Comparison of ENCODE assay signal across 15 cellular contexts in genomic region chr10:46548781-46549090, GRCh38. TPM values are rescaled to one million over a fixed set of nuclear protein-coding genes. Genes with fewer than 3 reads are reported as not detected.
"Had no signal": no experiment of that assay in that cellular context is flagged by ENCODE, and none has a peak within 500 bp of the region (broad histone marks: within the 10 kb centered on the region; RNA-seq: fewer than 3 reads in every experiment).

No MANE protein-coding gene starts in this region.

- ATAC-seq: gastrocnemius medialis, heart left ventricle, left colon had no signal

- DNase-seq: activated CD4-positive, CD25-positive, alpha-beta regulatory T cell; activated naive CD4-positive, alpha-beta T cell; midbrain; naive B cell; retina; T-helper 2 cell had no signal

- H3K4me3 ChIP-seq: dorsolateral prefrontal cortex, gastrocnemius medialis, heart left ventricle, SJSA1, thoracic aorta had no signal

- H3K36me3 ChIP-seq: gastrocnemius medialis, heart left ventricle, neutrophil, thoracic aorta had no signal

- H3K9me3 ChIP-seq: gastrocnemius medialis, heart left ventricle, neutrophil, SJSA1, thoracic aorta had no signal

- H3K27me3 ChIP-seq: SJSA1 had no signal

- H3K4me1 ChIP-seq: gastrocnemius medialis, heart left ventricle had no signal

- H3K27ac ChIP-seq: dorsolateral prefrontal cortex, gastrocnemius medialis, heart left ventricle, neutrophil, SJSA1, thoracic aorta had no signal

RNA-seq across cellular contexts. Expression of gene GPRIN2, which starts 7.7 kb away (rescaled TPM):
- total RNA-seq: gastrocnemius medialis, lung microvascular endothelial cell had no signal
- polyA plus RNA-seq: heart left ventricle had no signal

RNA-seq across cellular contexts. Expression of gene SYT15, which starts 30.2 kb away (rescaled TPM):
- total RNA-seq: epithelial cell of proximal tubule had no signal
